Comparison of ENCODE assay signal across 9 cellular contexts in genomic region chr5:138068742-138069375, GRCh38. TPM values are rescaled to one million over a fixed set of nuclear protein-coding genes. Genes with fewer than 3 reads are reported as not detected.
A peak's percentile ranks its signal among the peaks of the same experiment; 100 is the strongest.
DNase-seq lines count a peak whose midpoint lies in the region; ATAC-seq, FAIRE-seq and TF ChIP-seq lines count a peak whose summit lies in the region.
"Had no signal": no experiment of that assay in that cellular context is flagged by ENCODE, and none has a peak within 500 bp of the region (broad histone marks: within the 10 kb centered on the region; RNA-seq: fewer than 3 reads in every experiment).

No MANE protein-coding gene starts in this region.

- H3K27me3 Mint-ChIP-seq in activated naive CD4-positive, alpha-beta T cell treated with anti-CD3 and anti-CD28 coated beads for 36 hours (ENCODE audit: low read depth) = no peaks in the 10 kb centered on the region
- no peaks in the 10 kb centered on the region for H3K27me3 Mint-ChIP-seq in progenitor cell of endocrine pancreas

- no peak overlapping the region for H3K4me3 ChIP-seq in GM12864 (ENCODE audit: low read depth, low read length)

- FAIRE-seq in urothelium cell line (lab: Jason Lieb, UNC) = no peak
- FAIRE-seq: islet of Langerhans had no signal

- intact Hi-C loops in activated naive CD4-positive, alpha-beta T cell treated with anti-CD3 and anti-CD28 coated beads for 36 hours (cut with micrococcal nuclease) = loop anchor here (1.0 kb wide), 3 partner anchors 33 to 440 kb away; no protein-coding TSS in a partner anchor

- peak; percentile 73 for TF ChIP-seq CTCF in GM12864 (IDR thresholded peaks at IDR 0.05; ENCODE audit: low read depth, low read length, missing control alignments)
- TF ChIP-seq CTCF in progenitor cell of endocrine pancreas (IDR thresholded peaks at IDR 0.05; ENCODE audit: unreplicated experiment) = peak; percentile 67

- H3K36me3 Mint-ChIP-seq in activated naive CD4-positive, alpha-beta T cell treated with anti-CD3 and anti-CD28 coated beads for 36 hours (ENCODE audit: low read depth) = no peaks in the 10 kb centered on the region
- no peaks in the 10 kb centered on the region for H3K36me3 Mint-ChIP-seq in progenitor cell of endocrine pancreas (ENCODE audit: insufficient read depth)

- H3K4me3 Mint-ChIP-seq in activated naive CD4-positive, alpha-beta T cell treated with anti-CD3 and anti-CD28 coated beads for 36 hours = no peak overlapping the region
- H3K4me3 Mint-ChIP-seq in progenitor cell of endocrine pancreas (ENCODE audit: low read depth) = no peak overlapping the region

- ATAC-seq in GM18868 (IDR thresholded peaks at IDR 0.05; ENCODE audit: unreplicated experiment) = no peak

- H3K27ac Mint-ChIP-seq in activated naive CD4-positive, alpha-beta T cell treated with anti-CD3 and anti-CD28 coated beads for 36 hours = no peak overlapping the region
- H3K27ac Mint-ChIP-seq in progenitor cell of endocrine pancreas = no peak overlapping the region

- H3K4me1 Mint-ChIP-seq in activated naive CD4-positive, alpha-beta T cell treated with anti-CD3 and anti-CD28 coated beads for 36 hours (ENCODE audit: low read depth) = peaks cover 4% of the 10 kb centered on the region
- no peaks in the 10 kb centered on the region for H3K4me1 Mint-ChIP-seq in progenitor cell of endocrine pancreas (ENCODE audit: low read depth)

- DNase-seq in GM12864 (ENCODE audit: low read depth) (peak; percentile 29), M059J (ENCODE audit: low read depth) (peak; percentile 67), SKM-1 (lab: John Stamatoyannopoulos, UW; ENCODE audit: unreplicated experiment) (peak; percentile 58), glomerular endothelial cell (ENCODE audit: extremely low read depth, low read depth, low spot score) (peak; percentile 60), progenitor cell of endocrine pancreas (ENCODE audit: low spot score, unreplicated experiment) (peak; percentile 41), urothelium cell line (ENCODE audit: low spot score) (peak; percentile 68)
- DNase-seq in activated naive CD4-positive, alpha-beta T cell treated with anti-CD3 and anti-CD28 coated beads for 36 hours = peak; percentile 84

- CTCF ChIA-PET in activated naive CD4-positive, alpha-beta T cell treated with anti-CD3 and anti-CD28 coated beads for 36 hours (lab: Charles Lee) = interaction anchor here (0.6 to 11.2 kb wide), 32 partner anchors 8 to 440 kb away, joined by 3 to 243 read pairs (median 4); partner anchors contain the start of genes FAM13B and NME5

- no peaks in the 10 kb centered on the region for H3K9me3 Mint-ChIP-seq in activated naive CD4-positive, alpha-beta T cell treated with anti-CD3 and anti-CD28 coated beads for 36 hours
- peaks cover 3% of the 10 kb centered on the region for H3K9me3 Mint-ChIP-seq in progenitor cell of endocrine pancreas (ENCODE audit: low read depth)

RNA-seq across cellular contexts. Expression of gene WNT8A, which starts 15.0 kb away (rescaled TPM):
- 0.12 and 0.54 TPM in 2 replicates for total RNA-seq in M059J (2014; rRNA removed; shearing (Covaris generic))
- total RNA-seq in activated naive CD4-positive, alpha-beta T cell treated with anti-CD3 and anti-CD28 coated beads for 36 hours = not detected
- total RNA-seq in glomerular endothelial cell (not detected in 2 replicates), progenitor cell of endocrine pancreas (not detected in 2 replicates)

RNA-seq across cellular contexts. Expression of gene FAM13B, which starts 36.0 kb away (rescaled TPM):
- total RNA-seq in M059J (2014; rRNA removed; shearing (Covaris generic)) = 9.0 and 13.0 TPM in 2 replicates
- 10 to 100 TPM in 1 of 2 experiments, 1 to 10 TPM in 1; 9.4 to 14.5 TPM for total RNA-seq in activated naive CD4-positive, alpha-beta T cell treated with anti-CD3 and anti-CD28 coated beads for 36 hours
- total RNA-seq in glomerular endothelial cell = 10.5 and 16.2 TPM in 2 replicates
- total RNA-seq in progenitor cell of endocrine pancreas = 59.8 and 62.1 TPM in 2 replicates

Comparison
In these comparisons a context has a peak if more than half of its experiments do, and no peak if none do; other contexts are left out.
1. DNase-seq: peak in every context shown above with its lines; median percentile 84 in activated naive CD4-positive, alpha-beta T cell treated with anti-CD3 and anti-CD28 coated beads for 36 hours; 68 in urothelium cell line; 67 in M059J; 60 in glomerular endothelial cell; 58 in SKM-1; 41 in progenitor cell of endocrine pancreas; 29 in GM12864.